16 cellular contexts compared by ENCODE assay signal in genomic region chr10:42482411-42482810, GRCh38.
"Had no signal": no experiment of that assay in that cellular context is flagged by ENCODE, and none has a peak within 500 bp of the region (broad histone marks: within the 10 kb centered on the region; RNA-seq: fewer than 3 reads in every experiment).

No MANE protein-coding gene starts in this region.

- DNase-seq: activated CD4-positive, alpha-beta T cell treated with anti-CD3 and anti-CD28 coated beads for 48 hours; activated CD8-positive, alpha-beta memory T cell treated with anti-CD3 and anti-CD28 coated beads, Interleukin-2, amount 50 U/mL, for 4 hours; activated CD8-positive, alpha-beta T cell treated with anti-CD3 and anti-CD28 coated beads, Interleukin-2, amount 10 ng/mL, durations not matched to agents 7 days and 5 days; activated effector memory CD4-positive, alpha-beta T cell treated with anti-CD3 and anti-CD28 coated beads, Interleukin-2, amount 50 U/mL, for 16 hours; activated T-cell treated with anti-CD3 and anti-CD28 coated beads, Interleukin-2, amount 50 U/mL, for 48 hours; amniotic stem cell; central memory CD4-positive, alpha-beta T cell; effector CD4-positive, alpha-beta T cell; esophagus squamous epithelium; foreskin melanocyte; midbrain; thyroid gland had no signal

- H3K9me3 Mint-ChIP-seq: activated naive CD4-positive, alpha-beta T cell treated with anti-CD3 and anti-CD28 coated beads, Interleukin-2, amount 50 U/mL, for 24 hours had no signal

- H3K4me1 Mint-ChIP-seq: activated naive CD4-positive, alpha-beta T cell treated with anti-CD3 and anti-CD28 coated beads, Interleukin-2, amount 50 U/mL, for 24 hours; neural progenitor cell; stimulated activated memory B cell treated with anti-CD40 and anti-IgM and Interleukin-4, amounts not matched to agents 10 μg/mL and 1 μg/mL and 100 μg/mL, for 72 hours; WTC11 had no signal

- H3K27ac Mint-ChIP-seq: activated CD8-positive, alpha-beta T cell treated with anti-CD3 and anti-CD28 coated beads, Interleukin-2, amount 10 ng/mL, durations not matched to agents 7 days and 5 days; activated naive CD4-positive, alpha-beta T cell treated with anti-CD3 and anti-CD28 coated beads, Interleukin-2, amount 50 U/mL, for 24 hours; neural progenitor cell; stimulated activated memory B cell treated with anti-CD40 and anti-IgM and Interleukin-4, amounts not matched to agents 10 μg/mL and 1 μg/mL and 100 μg/mL, for 72 hours; WTC11 had no signal

- H3K36me3 Mint-ChIP-seq: activated naive CD4-positive, alpha-beta T cell treated with anti-CD3 and anti-CD28 coated beads, Interleukin-2, amount 50 U/mL, for 24 hours; stimulated activated memory B cell treated with anti-CD40 and anti-IgM and Interleukin-4, amounts not matched to agents 10 μg/mL and 1 μg/mL and 100 μg/mL, for 72 hours had no signal

- H3K4me3 Mint-ChIP-seq: activated CD8-positive, alpha-beta T cell treated with anti-CD3 and anti-CD28 coated beads, Interleukin-2, amount 10 ng/mL, durations not matched to agents 7 days and 5 days; activated naive CD4-positive, alpha-beta T cell treated with anti-CD3 and anti-CD28 coated beads, Interleukin-2, amount 50 U/mL, for 24 hours; neural progenitor cell; stimulated activated memory B cell treated with anti-CD40 and anti-IgM and Interleukin-4, amounts not matched to agents 10 μg/mL and 1 μg/mL and 100 μg/mL, for 72 hours; WTC11 had no signal

- ATAC-seq: activated CD8-positive, alpha-beta T cell treated with anti-CD3 and anti-CD28 coated beads, Interleukin-2, amount 10 ng/mL, durations not matched to agents 7 days and 5 days; stimulated activated memory B cell treated with anti-CD40 and anti-IgM and Interleukin-4, amounts not matched to agents 10 μg/mL and 1 μg/mL and 100 μg/mL, for 72 hours; WTC11 had no signal
